Comparison of ENCODE assay signal across 10 cellular contexts in genomic region chr19:10295847-10296591, GRCh38. TPM values are rescaled to one million over a fixed set of nuclear protein-coding genes. Genes with fewer than 3 reads are reported as not detected.
A peak's percentile ranks its signal among the peaks of the same experiment; 100 is the strongest.
DNase-seq lines count a peak whose midpoint lies in the region; ATAC-seq and TF ChIP-seq lines count a peak whose summit lies in the region.
"Had no signal": no experiment of that assay in that cellular context is flagged by ENCODE, and none has a peak within 500 bp of the region (broad histone marks: within the 10 kb centered on the region; RNA-seq: fewer than 3 reads in every experiment).

No MANE protein-coding gene starts in this region.

- WGBS in smooth muscle cell (ENCODE audit: low lambda C conversion rate), result 7% methylated on average over 38 of the region's 58 CpGs

- ATAC-seq in T-helper 17 cell (no peak), HG03378 (IDR thresholded peaks at IDR 0.05; ENCODE audit: unreplicated experiment) (no peak), HG03342 (IDR thresholded peaks at IDR 0.05; ENCODE audit: unreplicated experiment) (no peak)

- DNase-seq in activated CD4-positive, alpha-beta T cell treated with anti-CD3 and anti-CD28 coated beads, Interleukin-2, amount 10 ng/mL, durations not matched to agents 24 days and 14 days, result no peak
- no peak for DNase-seq in activated CD4-positive, alpha-beta T cell treated with anti-CD3 and anti-CD28 coated beads for 1 hour
- DNase-seq in T-helper 17 cell, result no peak
- no peak for DNase-seq in smooth muscle cell (lab: John Stamatoyannopoulos, UW; ENCODE audit: unreplicated experiment)
- no peak for DNase-seq in DMS79 (lab: John Stamatoyannopoulos, UW)

- peaks cover 31% of the 10 kb centered on the region for H3K4me1 Mint-ChIP-seq in activated CD4-positive, alpha-beta T cell treated with anti-CD3 and anti-CD28 coated beads, Interleukin-2, amount 10 ng/mL, durations not matched to agents 24 days and 14 days
- peaks cover 27% of the 10 kb centered on the region for H3K4me1 Mint-ChIP-seq in T-helper 17 cell

- peaks cover 4% of the 10 kb centered on the region for H3K36me3 Mint-ChIP-seq in activated CD4-positive, alpha-beta T cell treated with anti-CD3 and anti-CD28 coated beads, Interleukin-2, amount 10 ng/mL, durations not matched to agents 24 days and 14 days (ENCODE audit: low read depth)
- peaks cover 5% of the 10 kb centered on the region for H3K36me3 Mint-ChIP-seq in T-helper 17 cell (ENCODE audit: low read depth)

- no peaks in the 10 kb centered on the region for H3K36me3 ChIP-seq in iPS-15b (ENCODE audit: control insufficient read depth, insufficient read depth, low read length)
- H3K36me3 ChIP-seq in smooth muscle cell (ENCODE audit: low read depth), result no peaks in the 10 kb centered on the region

- H3K9me3 ChIP-seq in T-helper 17 cell (ENCODE audit: control insufficient read depth, low read length, poor library complexity, severe bottlenecking) (no peaks in the 10 kb centered on the region), iPS-15b (ENCODE audit: control insufficient read depth, insufficient read depth, low read length) (no peaks in the 10 kb centered on the region), smooth muscle cell (replicated peaks; ENCODE audit: low read depth) (no peaks in the 10 kb centered on the region)
- H3K9me3 ChIP-seq: HAP-1 had no signal

- no peak overlapping the region for H2AFZ ChIP-seq in smooth muscle cell (ENCODE audit: low read depth)

- H3K27ac ChIP-seq in smooth muscle cell (ENCODE audit: low read depth), result no peak overlapping the region

- H4K20me1 ChIP-seq in smooth muscle cell (ENCODE audit: low read depth), result no peaks in the 10 kb centered on the region

- intact Hi-C loops in activated CD4-positive, alpha-beta T cell treated with anti-CD3 and anti-CD28 coated beads, Interleukin-2, amount 10 ng/mL, durations not matched to agents 24 days and 14 days (cut with micrococcal nuclease), result loop anchor here (1.0 kb wide), 1 partner anchor 10 kb away; the partner anchor contains the start of gene ICAM4

- peak overlapping the region; percentile 74 for H3K4me2 ChIP-seq in smooth muscle cell

- no peak for TF ChIP-seq CTCF in smooth muscle cell (IDR thresholded peaks at IDR 0.05; ENCODE audit: borderline replicate concordance, insufficient read depth, poor library complexity, severe bottlenecking)

- H3K4me3 ChIP-seq in iPS-15b (ENCODE audit: low read depth, low read length), result peak overlapping the region; percentile 68
- H3K4me3 ChIP-seq in smooth muscle cell, result peak overlapping the region; percentile 23
- H3K4me3 ChIP-seq: HAP-1 had no signal

- no peaks in the 10 kb centered on the region for H3K4me1 ChIP-seq in iPS-15b (ENCODE audit: control insufficient read depth, insufficient read depth, low read length)
- H3K4me1 ChIP-seq in smooth muscle cell (ENCODE audit: low read depth), result peaks cover 15% of the 10 kb centered on the region

- peaks cover 39% of the 10 kb centered on the region for H3K27me3 Mint-ChIP-seq in activated CD4-positive, alpha-beta T cell treated with anti-CD3 and anti-CD28 coated beads, Interleukin-2, amount 10 ng/mL, durations not matched to agents 24 days and 14 days
- H3K27me3 Mint-ChIP-seq in T-helper 17 cell, result peaks cover 43% of the 10 kb centered on the region

- H3K9ac ChIP-seq in iPS-15b (ENCODE audit: low read depth, low read length) (no peak overlapping the region), smooth muscle cell (ENCODE audit: low read depth) (no peak overlapping the region)

- peak overlapping the region; percentile 89 for H3K4me3 Mint-ChIP-seq in activated CD4-positive, alpha-beta T cell treated with anti-CD3 and anti-CD28 coated beads, Interleukin-2, amount 10 ng/mL, durations not matched to agents 24 days and 14 days
- H3K4me3 Mint-ChIP-seq in T-helper 17 cell, result peak overlapping the region; percentile 90

- H3K79me2 ChIP-seq in smooth muscle cell (ENCODE audit: low read depth), result no peaks in the 10 kb centered on the region

- no peaks in the 10 kb centered on the region for H3K9me3 Mint-ChIP-seq in activated CD4-positive, alpha-beta T cell treated with anti-CD3 and anti-CD28 coated beads, Interleukin-2, amount 10 ng/mL, durations not matched to agents 24 days and 14 days

- H3K27ac Mint-ChIP-seq in activated CD4-positive, alpha-beta T cell treated with anti-CD3 and anti-CD28 coated beads, Interleukin-2, amount 10 ng/mL, durations not matched to agents 24 days and 14 days, result peak overlapping the region; percentile 81
- peak overlapping the region; percentile 91 for H3K27ac Mint-ChIP-seq in T-helper 17 cell

- H3K27me3 ChIP-seq in iPS-15b (ENCODE audit: control insufficient read depth, insufficient read depth, low read length) (peaks cover 57% of the 10 kb centered on the region), smooth muscle cell (ENCODE audit: low read depth) (peaks cover 72% of the 10 kb centered on the region)

- no peaks in the 10 kb centered on the region for H3F3A ChIP-seq in smooth muscle cell (ENCODE audit: low read depth)

RNA-seq across cellular contexts. Expression of gene ICAM5, which starts 6.3 kb away (rescaled TPM):
- total RNA-seq in activated CD4-positive, alpha-beta T cell treated with anti-CD3 and anti-CD28 coated beads, Interleukin-2, amount 10 ng/mL, durations not matched to agents 24 days and 14 days, result 3.0 and 3.8 TPM in 2 replicates
- total RNA-seq in T-helper 17 cell (under 1 TPM; 0.10 to 0.25 TPM), smooth muscle cell (1.9 and 4.0 TPM in 2 replicates)
- polyA plus RNA-seq in smooth muscle cell, result 4.4 and 6.4 TPM in 2 replicates

RNA-seq across cellular contexts. Expression of gene ICAM4, which starts 9.3 kb away (rescaled TPM):
- total RNA-seq in activated CD4-positive, alpha-beta T cell treated with anti-CD3 and anti-CD28 coated beads, Interleukin-2, amount 10 ng/mL, durations not matched to agents 24 days and 14 days, result 0.71 and 0.79 TPM in 2 replicates
- total RNA-seq in T-helper 17 cell (1 to 10 TPM in 1 of 2 donors, under 1 TPM in 1; 0.94 to 1.6 TPM), smooth muscle cell (0.90 and 1.9 TPM in 2 replicates)
- polyA plus RNA-seq in smooth muscle cell, result 2.2 and 3.4 TPM in 2 replicates
- polyA plus RNA-seq: neural cell had no signal

RNA-seq across cellular contexts. Expression of gene ZGLP1, which starts 13.6 kb away (rescaled TPM):
- total RNA-seq in activated CD4-positive, alpha-beta T cell treated with anti-CD3 and anti-CD28 coated beads, Interleukin-2, amount 10 ng/mL, durations not matched to agents 24 days and 14 days, result 2.0 and 2.8 TPM in 2 replicates
- total RNA-seq in T-helper 17 cell (1 to 10 TPM; 1.1 to 2.4 TPM), smooth muscle cell (2.9 TPM in 1 of 2 replicates, not detected in the other)
- 4.8 and 6.1 TPM in 2 replicates for polyA plus RNA-seq in smooth muscle cell

RNA-seq across cellular contexts. Expression of gene FDX2, which starts 19.8 kb away (rescaled TPM):
- total RNA-seq in activated CD4-positive, alpha-beta T cell treated with anti-CD3 and anti-CD28 coated beads, Interleukin-2, amount 10 ng/mL, durations not matched to agents 24 days and 14 days, result 23.9 and 24.9 TPM in 2 replicates
- total RNA-seq in T-helper 17 cell (1 to 10 TPM; 3.3 to 5.9 TPM), smooth muscle cell (7.6 and 15.3 TPM in 2 replicates)
- polyA plus RNA-seq in smooth muscle cell, result 39.1 and 46.0 TPM in 2 replicates

RNA-seq across cellular contexts. Expression of gene ICAM1, which starts 25.1 kb away (rescaled TPM):
- 81.5 and 82.1 TPM in 2 replicates for total RNA-seq in activated CD4-positive, alpha-beta T cell treated with anti-CD3 and anti-CD28 coated beads, Interleukin-2, amount 10 ng/mL, durations not matched to agents 24 days and 14 days
- total RNA-seq in T-helper 17 cell (10 to 100 TPM; 18.7 to 28.1 TPM), smooth muscle cell (4.6 and 10.4 TPM in 2 replicates)
- polyA plus RNA-seq in smooth muscle cell, result 9.2 and 9.7 TPM in 2 replicates
- polyA plus RNA-seq: neural cell had no signal
